Comparison of ENCODE assay signal across 17 cellular contexts in genomic region chr2:55874338-55874737, GRCh38. TPM values are rescaled to one million over a fixed set of nuclear protein-coding genes. Genes with fewer than 3 reads are reported as not detected.
A peak's percentile ranks its signal among the peaks of the same experiment; 100 is the strongest.
DNase-seq lines count a peak whose midpoint lies in the region; ATAC-seq, FAIRE-seq and TF ChIP-seq lines count a peak whose summit lies in the region.
"Had no signal": no experiment of that assay in that cellular context is flagged by ENCODE, and none has a peak within 500 bp of the region (broad histone marks: within the 10 kb centered on the region; RNA-seq: fewer than 3 reads in every experiment).

No MANE protein-coding gene starts in this region.

- H3K27ac ChIP-seq in A549 (no peak overlapping the region), GM23248 (peak overlapping the region; percentile 82; the same call in 1 of the 2 replicates), ascending aorta (peak overlapping the region; percentile 12 to 77), osteoblast (ENCODE audit: low read depth, low read length) (peak overlapping the region; percentile 99), tibial nerve (no peak overlapping the region)

- H4K20me1 ChIP-seq in GM23248 (ENCODE audit: insufficient read depth): no peaks in the 10 kb centered on the region
- no peaks in the 10 kb centered on the region for H4K20me1 ChIP-seq in osteoblast (ENCODE audit: insufficient read depth, low read length)

- H3F3A ChIP-seq in GM23248 (ENCODE audit: insufficient read depth): peaks cover 45% of the 10 kb centered on the region

- H3K4me3 Mint-ChIP-seq in nephron progenitor cell: no peak overlapping the region
- H3K4me3 Mint-ChIP-seq: CD4-positive, CD25-positive, alpha-beta regulatory T cell; CD8-positive, alpha-beta memory T cell had no signal

- H2AFZ ChIP-seq in GM23248 (no peak overlapping the region), osteoblast (ENCODE audit: low read length) (no peak overlapping the region)

- FAIRE-seq in A549 (lab: Jason Lieb, UNC): no peak
- FAIRE-seq: D721Med, G401.6 had no signal

- no peak overlapping the region for H3K4me2 ChIP-seq in A549
- no peak overlapping the region for H3K4me2 ChIP-seq in GM23248 (ENCODE audit: unreplicated experiment)
- H3K4me2 ChIP-seq in osteoblast (ENCODE audit: insufficient read depth, low read length): no peak overlapping the region

- peaks cover 8% of the 10 kb centered on the region for H3K4me1 Mint-ChIP-seq in nephron progenitor cell
- H3K4me1 Mint-ChIP-seq: CD4-positive, CD25-positive, alpha-beta regulatory T cell; CD8-positive, alpha-beta memory T cell had no signal

- TF ChIP-seq POLR2A in A549 (IDR thresholded peaks at IDR 0.05; ENCODE audit: low read length): no peak
- no peak for TF ChIP-seq POLR2A in tibial nerve (IDR thresholded peaks at IDR 0.05)

- H3K79me2 ChIP-seq in GM23248 (ENCODE audit: insufficient read depth) (no peaks in the 10 kb centered on the region), osteoblast (ENCODE audit: insufficient read depth, low read length) (peaks cover under 1% of the 10 kb centered on the region)

- TF ChIP-seq EP300 in A549 (IDR thresholded peaks at IDR 0.05) (no peak), tibial nerve (IDR thresholded peaks at IDR 0.05) (no peak)

- TF ChIP-seq CTCF in A549 (IDR thresholded peaks at IDR 0.05) (no peak), ascending aorta (IDR thresholded peaks at IDR 0.05) (no peak), osteoblast (IDR thresholded peaks at IDR 0.05; ENCODE audit: extremely low read depth, low read depth, low read length) (no peak), nephron progenitor cell (IDR thresholded peaks at IDR 0.05) (no peak), tibial nerve (IDR thresholded peaks at IDR 0.05) (no peak)

- H3K4me3 ChIP-seq in A549 (no peak overlapping the region), GM23248 (no peak overlapping the region), ascending aorta (no peak overlapping the region), osteoblast (ENCODE audit: insufficient read depth, low read length) (no peak overlapping the region), tibial nerve (no peak overlapping the region)
- H3K4me3 ChIP-seq: HAP-1 had no signal

- intact Hi-C loops in ascending aorta (cut with DNase I): no loop called here

- H3K36me3 ChIP-seq in GM23248 (ENCODE audit: low read depth): peaks cover 70% of the 10 kb centered on the region
- peaks cover 32 to 50% of the 10 kb centered on the region in 2 donors for H3K36me3 ChIP-seq in ascending aorta
- H3K36me3 ChIP-seq in osteoblast (ENCODE audit: insufficient read depth, low read length): peaks cover 76% of the 10 kb centered on the region
- no peaks in the 10 kb centered on the region for H3K36me3 ChIP-seq in tibial nerve
- H3K36me3 ChIP-seq: BE2C, HAP-1 had no signal

- TF ChIP-seq RAD21 in A549 (conservative IDR thresholded peaks at IDR 0.05 in 1 of 2, IDR thresholded peaks at IDR 0.05 in 1 of 2): no peak

- H3K9ac ChIP-seq in GM23248: no peak overlapping the region

- CTCF ChIA-PET in A549 (lab: Yijun Ruan, JAX): interaction anchor here (1.2 to 2.0 kb wide), 3 partner anchors 11 to 87 kb away, joined by 3 to 7 read pairs (median 3); no protein-coding TSS in a partner anchor

- H3K27me3 ChIP-seq in GM23248 (replicated peaks; ENCODE audit: insufficient read depth): no peaks in the 10 kb centered on the region
- H3K27me3 ChIP-seq in ascending aorta: no peaks in the 10 kb centered on the region
- H3K27me3 ChIP-seq in osteoblast (ENCODE audit: insufficient read depth, low read length): no peaks in the 10 kb centered on the region
- no peaks in the 10 kb centered on the region for H3K27me3 ChIP-seq in tibial nerve
- H3K27me3 ChIP-seq: BE2C had no signal

- peaks cover 42% of the 10 kb centered on the region for H3K36me3 Mint-ChIP-seq in nephron progenitor cell (ENCODE audit: low read depth)
- H3K36me3 Mint-ChIP-seq: CD4-positive, CD25-positive, alpha-beta regulatory T cell; CD8-positive, alpha-beta memory T cell had no signal

- WGBS in A549 (ENCODE audit: missing lambda C conversion rate): 97% methylated on average over 2 of the region's 2 CpGs
- 96 to 98% methylated on average over 2 of the region's 2 CpGs for WGBS in GM23248 (ENCODE audit: low coverage in 1 of 2, low lambda C conversion rate in 2 of 2, missing lambda C conversion rate in 2 of 2), 2 experiments
- WGBS in tibial nerve, 2 donors: 89 to 91% methylated on average over 2 of the region's 2 CpGs

- POLR2A ChIA-PET in A549 (lab: Yijun Ruan, JAX): no interaction called here

- ATAC-seq in A549: no peak

- no peaks in the 10 kb centered on the region for H3K9me3 Mint-ChIP-seq in nephron progenitor cell
- H3K9me3 Mint-ChIP-seq: CD4-positive, CD25-positive, alpha-beta regulatory T cell; CD8-positive, alpha-beta memory T cell had no signal

- no peak for DNase-seq in A549 (ENCODE audit: low read depth in 1 of 2, low spot score in 1 of 2)
- DNase-seq in GM23248: no peak
- no peak for DNase-seq in ascending aorta (ENCODE audit: low spot score in 2 of 2)
- no peak for DNase-seq in osteoblast (ENCODE audit: insufficient read length, low spot score, missing footprints)
- DNase-seq in nephron progenitor cell: no peak
- DNase-seq in NCI-H2107 (lab: John Stamatoyannopoulos, UW): no peak
- no peak for DNase-seq in tibial nerve (ENCODE audit: low spot score in 2 of 2)
- DNase-seq: 8988T; ACHN; BE2C; C1 segment of cervical spinal cord; CD4-positive, CD25-positive, alpha-beta regulatory T cell; CD8-positive, alpha-beta memory T cell; COR-L47 had no signal

- H3K9me3 ChIP-seq in A549 (no peaks in the 10 kb centered on the region), GM23248 (ENCODE audit: low read depth) (no peaks in the 10 kb centered on the region), ascending aorta (no peaks in the 10 kb centered on the region), osteoblast (ENCODE audit: low read depth, low read length) (no peaks in the 10 kb centered on the region), tibial nerve (no peaks in the 10 kb centered on the region)
- H3K9me3 ChIP-seq: BE2C, HAP-1 had no signal

- H3K4me1 ChIP-seq in A549: peaks cover 19% of the 10 kb centered on the region; the same call in 2 of the 3 replicates
- H3K4me1 ChIP-seq in GM23248 (ENCODE audit: insufficient read depth): peaks cover 54% of the 10 kb centered on the region
- peaks cover 10 to 39% of the 10 kb centered on the region in 2 donors for H3K4me1 ChIP-seq in ascending aorta
- H3K4me1 ChIP-seq in osteoblast (ENCODE audit: insufficient read depth, low read length): peaks cover 52% of the 10 kb centered on the region
- peaks cover 0 to 5% (median 0%) of the 10 kb centered on the region in 4 donors for H3K4me1 ChIP-seq in tibial nerve
- H3K4me1 ChIP-seq: BE2C, HAP-1 had no signal

- H3K27me3 Mint-ChIP-seq in nephron progenitor cell (ENCODE audit: low read depth, poor library complexity): no peaks in the 10 kb centered on the region

- no peak overlapping the region for H3K27ac Mint-ChIP-seq in nephron progenitor cell
- H3K27ac Mint-ChIP-seq: CD4-positive, CD25-positive, alpha-beta regulatory T cell; CD8-positive, alpha-beta memory T cell had no signal

- in situ Hi-C loops in GM23248 (cut with MboI): no loop called here

- H3K9me2 ChIP-seq in GM23248 (ENCODE audit: insufficient read depth): no peaks in the 10 kb centered on the region

TF ChIP-seq in A549, 52 proteins besides CTCF, POLR2A, EP300 and RAD21:
- peak; percentile 38 to 46; a peak in 2 of 4 replicates for TF ChIP-seq CEBPB (IDR thresholded peaks at IDR 0.05)
- TF ChIP-seq FOXS1 (CRISPR knock-in tag; IDR thresholded peaks at IDR 0.05): no peak
- no peak for TF ChIP-seq TP53 (CRISPR knock-in tag; IDR thresholded peaks at IDR 0.05)

RNA-seq across cellular contexts. Expression of gene EFEMP1, which starts 49.2 kb away (rescaled TPM):
- 54.6 and 59.2 TPM in 2 replicates for polyA plus RNA-seq in A549 (2011; rRNA removed)
- polyA plus RNA-seq in A549 (2012; cell fraction: cytosol; rRNA removed): 43.0 and 48.8 TPM in 2 replicates
- 73.6 and 112 TPM in 2 replicates for polyA plus RNA-seq in A549 (2012; cell fraction: nucleus; rRNA removed)
- polyA plus RNA-seq in A549 (2017; fragmentation: RNase III; extraction: RNeasy Plus Mini Kit Qiagen cat#74134 plus additional on column Dnase treatment): 48.5 to 66.6 TPM (median 49.0 TPM) in 3 replicates
- 44.0 and 49.4 TPM in 2 replicates for polyA minus RNA-seq in A549 (2011; rRNA and poly(A)+ RNA removed)
- total RNA-seq in GM23248 (2014; rRNA removed; shearing (Covaris generic)): 1,343 and 1,498 TPM in 2 replicates
- polyA plus RNA-seq in GM23248 (2016; fragmentation: Nextera tagmentation; extraction: Ambion mirVana): 1,133 and 1,145 TPM in 2 replicates
- total RNA-seq in ascending aorta: 1,320 TPM
- 1,402 and 1,564 TPM in 2 replicates for total RNA-seq in osteoblast
- 100 to 1,000 TPM; 113 to 253 (median 137) TPM for total RNA-seq in tibial nerve
- total RNA-seq: CD4-positive, CD25-positive, alpha-beta regulatory T cell; CD8-positive, alpha-beta memory T cell had no signal
- polyA plus RNA-seq: CD4-positive, CD25-positive, alpha-beta regulatory T cell; CD8-positive, alpha-beta memory T cell had no signal

Comparison
In these comparisons a context has a peak if more than half of its experiments do, and no peak if none do; other contexts are left out.
1. H3K27ac ChIP-seq: peak in GM23248 (single experiment), ascending aorta (2 of 2) and osteoblast (single experiment); none in A549 (0 of 2) and tibial nerve (0 of 4).